Comparison of ENCODE assay signal across 1 cellular context in genomic region chr5:43514816-43515677, GRCh38.
TF ChIP-seq lines count a peak whose summit lies in the region.

Gene C5orf34 (minus strand): TSS chr5:43515148. CDS start chr5:43509339, 5,809 bp downstream.

TF ChIP-seq in HEK293, 187 proteins besides CTCF, POLR2A, EP300 and RAD21 (continued from another document and continues in another):
- TF ChIP-seq, protein P1, sequence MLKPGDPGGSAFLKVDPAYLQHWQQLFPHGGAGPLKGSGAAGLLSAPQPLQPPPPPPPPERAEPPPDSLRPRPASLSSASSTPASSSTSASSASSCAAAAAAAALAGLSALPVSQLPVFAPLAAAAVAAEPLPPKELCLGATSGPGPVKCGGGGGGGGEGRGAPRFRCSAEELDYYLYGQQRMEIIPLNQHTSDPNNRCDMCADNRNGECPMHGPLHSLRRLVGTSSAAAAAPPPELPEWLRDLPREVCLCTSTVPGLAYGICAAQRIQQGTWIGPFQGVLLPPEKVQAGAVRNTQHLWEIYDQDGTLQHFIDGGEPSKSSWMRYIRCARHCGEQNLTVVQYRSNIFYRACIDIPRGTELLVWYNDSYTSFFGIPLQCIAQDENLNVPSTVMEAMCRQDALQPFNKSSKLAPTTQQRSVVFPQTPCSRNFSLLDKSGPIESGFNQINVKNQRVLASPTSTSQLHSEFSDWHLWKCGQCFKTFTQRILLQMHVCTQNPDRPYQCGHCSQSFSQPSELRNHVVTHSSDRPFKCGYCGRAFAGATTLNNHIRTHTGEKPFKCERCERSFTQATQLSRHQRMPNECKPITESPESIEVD (tag by site-specific recombination; IDR thresholded peaks at IDR 0.05), result no peak
- TF ChIP-seq, protein P2, sequence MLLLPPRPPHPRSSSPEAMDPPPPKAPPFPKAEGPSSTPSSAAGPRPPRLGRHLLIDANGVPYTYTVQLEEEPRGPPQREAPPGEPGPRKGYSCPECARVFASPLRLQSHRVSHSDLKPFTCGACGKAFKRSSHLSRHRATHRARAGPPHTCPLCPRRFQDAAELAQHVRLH (tag by site-specific recombination; IDR thresholded peaks at IDR 0.05), result no peak
- no peak; the same call in 1 of the 2 replicates for TF ChIP-seq ZNF692 (tag by site-specific recombination; IDR thresholded peaks at IDR 0.05)
- TF ChIP-seq ZBTB26 (tag by site-specific recombination; optimal IDR thresholded peaks at IDR 0.05), result peak; percentile 25
- peak; percentile 77; the same call in 1 of the 2 replicates for TF ChIP-seq ZNF501 (tag by site-specific recombination; IDR thresholded peaks at IDR 0.05)
- TF ChIP-seq ZNF610 (tag by site-specific recombination; IDR thresholded peaks at IDR 0.05; ENCODE audit: borderline replicate concordance), result 0 out of 2 replicates have a peak, but pooled peaks have one; percentile 65
- TF ChIP-seq ZNF121 (tag by site-specific recombination; IDR thresholded peaks at IDR 0.05), result no peak
- peak; percentile 79 for TF ChIP-seq ZBTB48 (tag by site-specific recombination; IDR thresholded peaks at IDR 0.05)
- TF ChIP-seq ZNF324 (tag by site-specific recombination; IDR thresholded peaks at IDR 0.05), result peak; percentile 60; the same call in 1 of the 2 replicates
- TF ChIP-seq ZNF660 (tag by site-specific recombination; IDR thresholded peaks at IDR 0.05), result peak; percentile 36; the same call in 1 of the 2 replicates
- TF ChIP-seq ZNF2 (tag by site-specific recombination; IDR thresholded peaks at IDR 0.05), result 0 out of 2 replicates have a peak, but pooled peaks have one; percentile 32
- TF ChIP-seq ZNF366 (tag by site-specific recombination; conservative IDR thresholded peaks at IDR 0.05), result no peak
- peak; percentile 48; the same call in 1 of the 2 replicates for TF ChIP-seq OSR2 (tag by site-specific recombination; IDR thresholded peaks at IDR 0.05)
- peak; percentile 94 for TF ChIP-seq ZXDB (tag by site-specific recombination; IDR thresholded peaks at IDR 0.05)
- TF ChIP-seq KLF1 (tag by site-specific recombination; IDR thresholded peaks at IDR 0.05), result peak; percentile 45
- TF ChIP-seq ZIC2 (tag by site-specific recombination; IDR thresholded peaks at IDR 0.05), result peak; percentile 53; the same call in 1 of the 2 replicates
- TF ChIP-seq ZNF335 (tag by site-specific recombination; conservative IDR thresholded peaks at IDR 0.05), result peak; percentile 89
- TF ChIP-seq ZFHX2 (tag by site-specific recombination; conservative IDR thresholded peaks at IDR 0.05), result peak; percentile 56
- peak; percentile 44; the same call in 1 of the 2 replicates for TF ChIP-seq ZBTB20 (tag by site-specific recombination; IDR thresholded peaks at IDR 0.05)
- peak; percentile 82 for TF ChIP-seq GFI1B (tag by site-specific recombination; IDR thresholded peaks at IDR 0.05)
- peak; percentile 56 for TF ChIP-seq ZNF561 (tag by site-specific recombination; IDR thresholded peaks at IDR 0.05; ENCODE audit: borderline replicate concordance)
- no peak for TF ChIP-seq ZNF416 (tag by site-specific recombination; IDR thresholded peaks at IDR 0.05)
- peak; percentile 51; the same call in 1 of the 2 replicates for TF ChIP-seq HIC1 (tag by site-specific recombination; IDR thresholded peaks at IDR 0.05)
- TF ChIP-seq ZNF701 (tag by site-specific recombination; IDR thresholded peaks at IDR 0.05), result no peak
- 0 out of 2 replicates have a peak, but pooled peaks have one; percentile 7 for TF ChIP-seq ZNF18 (tag by site-specific recombination; IDR thresholded peaks at IDR 0.05)
- peak; percentile 63 for TF ChIP-seq PRDM10 (tag by site-specific recombination; IDR thresholded peaks at IDR 0.05)
- 0 out of 2 replicates have a peak, but pooled peaks have one; percentile 53 for TF ChIP-seq MZF1 (tag by site-specific recombination; IDR thresholded peaks at IDR 0.05; ENCODE audit: borderline replicate concordance)
- no peak for TF ChIP-seq ZNF792 (tag by site-specific recombination; IDR thresholded peaks at IDR 0.05)
- no peak for TF ChIP-seq ZNF146 (tag by site-specific recombination; IDR thresholded peaks at IDR 0.05)
- TF ChIP-seq, protein P3, sequence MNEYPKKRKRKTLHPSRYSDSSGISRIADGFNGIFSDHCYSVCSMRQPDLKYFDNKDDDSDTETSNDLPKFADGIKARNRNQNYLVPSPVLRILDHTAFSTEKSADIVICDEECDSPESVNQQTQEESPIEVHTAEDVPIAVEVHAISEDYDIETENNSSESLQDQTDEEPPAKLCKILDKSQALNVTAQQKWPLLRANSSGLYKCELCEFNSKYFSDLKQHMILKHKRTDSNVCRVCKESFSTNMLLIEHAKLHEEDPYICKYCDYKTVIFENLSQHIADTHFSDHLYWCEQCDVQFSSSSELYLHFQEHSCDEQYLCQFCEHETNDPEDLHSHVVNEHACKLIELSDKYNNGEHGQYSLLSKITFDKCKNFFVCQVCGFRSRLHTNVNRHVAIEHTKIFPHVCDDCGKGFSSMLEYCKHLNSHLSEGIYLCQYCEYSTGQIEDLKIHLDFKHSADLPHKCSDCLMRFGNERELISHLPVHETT (tag by site-specific recombination; IDR thresholded peaks at IDR 0.05), result 0 out of 2 replicates have a peak, but pooled peaks have one; percentile 19
- peak; percentile 95 for TF ChIP-seq SP2 (tag by site-specific recombination; IDR thresholded peaks at IDR 0.05)
- peak; percentile 99 for TF ChIP-seq IKZF3 (tag by site-specific recombination; IDR thresholded peaks at IDR 0.05)
- TF ChIP-seq SCRT2 (tag by site-specific recombination; IDR thresholded peaks at IDR 0.05), result peak; percentile 79
- no peak; the same call in none of the 2 replicates for TF ChIP-seq ZSCAN30 (tag by site-specific recombination; IDR thresholded peaks at IDR 0.05)
- 0 out of 2 replicates have a peak, but pooled peaks have one; percentile 35 for TF ChIP-seq ZBTB17 (tag by site-specific recombination; IDR thresholded peaks at IDR 0.05)
- TF ChIP-seq, protein P4, sequence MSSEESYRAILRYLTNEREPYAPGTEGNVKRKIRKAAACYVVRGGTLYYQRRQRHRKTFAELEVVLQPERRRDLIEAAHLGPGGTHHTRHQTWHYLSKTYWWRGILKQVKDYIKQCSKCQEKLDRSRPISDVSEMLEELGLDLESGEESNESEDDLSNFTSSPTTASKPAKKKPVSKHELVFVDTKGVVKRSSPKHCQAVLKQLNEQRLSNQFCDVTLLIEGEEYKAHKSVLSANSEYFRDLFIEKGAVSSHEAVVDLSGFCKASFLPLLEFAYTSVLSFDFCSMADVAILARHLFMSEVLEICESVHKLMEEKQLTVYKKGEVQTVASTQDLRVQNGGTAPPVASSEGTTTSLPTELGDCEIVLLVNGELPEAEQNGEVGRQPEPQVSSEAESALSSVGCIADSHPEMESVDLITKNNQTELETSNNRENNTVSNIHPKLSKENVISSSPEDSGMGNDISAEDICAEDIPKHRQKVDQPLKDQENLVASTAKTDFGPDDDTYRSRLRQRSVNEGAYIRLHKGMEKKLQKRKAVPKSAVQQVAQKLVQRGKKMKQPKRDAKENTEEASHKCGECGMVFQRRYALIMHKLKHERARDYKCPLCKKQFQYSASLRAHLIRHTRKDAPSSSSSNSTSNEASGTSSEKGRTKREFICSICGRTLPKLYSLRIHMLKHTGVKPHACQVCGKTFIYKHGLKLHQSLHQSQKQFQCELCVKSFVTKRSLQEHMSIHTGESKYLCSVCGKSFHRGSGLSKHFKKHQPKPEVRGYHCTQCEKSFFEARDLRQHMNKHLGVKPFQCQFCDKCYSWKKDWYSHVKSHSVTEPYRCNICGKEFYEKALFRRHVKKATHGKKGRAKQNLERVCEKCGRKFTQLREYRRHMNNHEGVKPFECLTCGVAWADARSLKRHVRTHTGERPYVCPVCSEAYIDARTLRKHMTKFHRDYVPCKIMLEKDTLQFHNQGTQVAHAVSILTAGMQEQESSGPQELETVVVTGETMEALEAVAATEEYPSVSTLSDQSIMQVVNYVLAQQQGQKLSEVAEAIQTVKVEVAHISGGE (tag by site-specific recombination; conservative IDR thresholded peaks at IDR 0.05; ENCODE audit: low read depth), result peak; percentile 91
- peak; percentile 83 for TF ChIP-seq SP3 (tag by site-specific recombination; IDR thresholded peaks at IDR 0.05)
- TF ChIP-seq ZNF223 (tag by site-specific recombination; IDR thresholded peaks at IDR 0.05), result no peak
- 0 out of 2 replicates have a peak, but pooled peaks have one; percentile 9 for TF ChIP-seq ZBTB44 (tag by site-specific recombination; IDR thresholded peaks at IDR 0.05)
- TF ChIP-seq GLIS1 (tag by site-specific recombination; IDR thresholded peaks at IDR 0.05), result peak; percentile 18; the same call in 1 of the 2 replicates
